ENCODE assay signal across 10 cellular contexts in genomic region chr22:23217171-23218052, GRCh38. TPM values are rescaled to one million over a fixed set of nuclear protein-coding genes. Genes with fewer than 3 reads are reported as not detected.
DNase-seq lines count a peak whose midpoint lies in the region; ATAC-seq and TF ChIP-seq lines count a peak whose summit lies in the region.
"Had no signal": no experiment of that assay in that cellular context is flagged by ENCODE, and none has a peak within 500 bp of the region (broad histone marks: within the 10 kb centered on the region; RNA-seq: fewer than 3 reads in every experiment).

No MANE protein-coding gene starts in this region.

- no peak overlapping the region for H3K4me3 ChIP-seq in HEK293 (ENCODE audit: low read depth, low read length)
- no peak overlapping the region for H3K4me3 ChIP-seq in right atrium auricular region
- H3K4me3 ChIP-seq in smooth muscle cell = no peak overlapping the region

- peaks cover 57% of the 10 kb centered on the region for H3K79me2 ChIP-seq in smooth muscle cell (ENCODE audit: low read depth)

- H3K4me3 Mint-ChIP-seq in activated CD8-positive, alpha-beta T cell treated with anti-CD3 and anti-CD28 coated beads for 36 hours = peak overlapping the region; percentile 66

- H3K36me3 Mint-ChIP-seq in activated CD8-positive, alpha-beta T cell treated with anti-CD3 and anti-CD28 coated beads for 36 hours (ENCODE audit: low read depth) = peaks cover 2% of the 10 kb centered on the region

- H3K9me3 ChIP-seq in HEK293 (ENCODE audit: control insufficient read depth, insufficient read depth, low read depth, low read length) (no peaks in the 10 kb centered on the region), right atrium auricular region (no peaks in the 10 kb centered on the region), smooth muscle cell (replicated peaks; ENCODE audit: low read depth) (no peaks in the 10 kb centered on the region)

- intact Hi-C loops in activated CD8-positive, alpha-beta T cell treated with anti-CD3 and anti-CD28 coated beads for 36 hours (cut with micrococcal nuclease) = loop anchor here (2.0 kb wide), 1 partner anchor 35 kb away; no protein-coding TSS in a partner anchor

- H3F3A ChIP-seq in smooth muscle cell (ENCODE audit: low read depth) = peaks cover 6% of the 10 kb centered on the region

- no peak for ATAC-seq in activated CD8-positive, alpha-beta T cell treated with anti-CD3 and anti-CD28 coated beads for 36 hours

- CTCF ChIA-PET in HEK293 (lab: Yijun Ruan, JAX) = interaction anchor here (0.6 to 2.2 kb wide), 4 partner anchors 20 to 64 kb away, joined by 3 to 7 read pairs (median 4); no protein-coding TSS in a partner anchor
- CTCF ChIA-PET in activated CD8-positive, alpha-beta T cell treated with anti-CD3 and anti-CD28 coated beads for 36 hours (lab: Charles Lee) = no interaction called here

- H4K20me1 ChIP-seq in smooth muscle cell (ENCODE audit: low read depth) = peaks cover 100% of the 10 kb centered on the region

- no peak overlapping the region for H3K27ac ChIP-seq in HEK293 (ENCODE audit: extremely low read depth, low read depth, low read length)
- peak overlapping the region; percentile 3 to 28 for H3K27ac ChIP-seq in right atrium auricular region
- no peak overlapping the region for H3K27ac ChIP-seq in smooth muscle cell (ENCODE audit: low read depth)

- no peaks in the 10 kb centered on the region for H3K27me3 ChIP-seq in right atrium auricular region
- no peaks in the 10 kb centered on the region for H3K27me3 ChIP-seq in smooth muscle cell (ENCODE audit: low read depth)

- TF ChIP-seq CTCF in HEK293 (tag by site-specific recombination; IDR thresholded peaks at IDR 0.05) = no peak
- no peak for TF ChIP-seq CTCF in activated CD8-positive, alpha-beta T cell treated with anti-CD3 and anti-CD28 coated beads for 36 hours (IDR thresholded peaks at IDR 0.05)
- no peak for TF ChIP-seq CTCF in right atrium auricular region (IDR thresholded peaks at IDR 0.05)
- no peak for TF ChIP-seq CTCF in smooth muscle cell (IDR thresholded peaks at IDR 0.05; ENCODE audit: borderline replicate concordance, insufficient read depth, poor library complexity, severe bottlenecking)

- H3K4me1 ChIP-seq in HEK293 (ENCODE audit: control insufficient read depth, insufficient read depth, low read length) (peaks cover 8% of the 10 kb centered on the region), right atrium auricular region (peaks cover 0 to 99% of the 10 kb centered on the region in 2 donors), smooth muscle cell (ENCODE audit: low read depth) (peaks cover 25% of the 10 kb centered on the region)

- DNase-seq in activated CD8-positive, alpha-beta T cell treated with anti-CD3 and anti-CD28 coated beads for 36 hours = no peak
- DNase-seq in right atrium auricular region (ENCODE audit: low spot score) (no peak), smooth muscle cell (lab: John Stamatoyannopoulos, UW; ENCODE audit: unreplicated experiment) (no peak), NOMO-1 treated with DMSO at 0.1 percent for 48 hours (lab: John Stamatoyannopoulos, UW; ENCODE audit: unreplicated experiment) (no peak), A172 (ENCODE audit: low spot score) (no peak), T1000 (lab: John Stamatoyannopoulos, UW) (no peak)
- DNase-seq: cortex of kidney, EL, NCI-H2081 had no signal

- peak overlapping the region; percentile 95 for H3K27ac Mint-ChIP-seq in activated CD8-positive, alpha-beta T cell treated with anti-CD3 and anti-CD28 coated beads for 36 hours

- no peak overlapping the region for H2AFZ ChIP-seq in smooth muscle cell (ENCODE audit: low read depth)

- H3K27me3 Mint-ChIP-seq in activated CD8-positive, alpha-beta T cell treated with anti-CD3 and anti-CD28 coated beads for 36 hours = no peaks in the 10 kb centered on the region

- H3K4me1 Mint-ChIP-seq in activated CD8-positive, alpha-beta T cell treated with anti-CD3 and anti-CD28 coated beads for 36 hours (ENCODE audit: low read depth) = peaks cover 83% of the 10 kb centered on the region

- H3K9ac ChIP-seq in smooth muscle cell (ENCODE audit: low read depth) = no peak overlapping the region

- no peaks in the 10 kb centered on the region for H3K9me3 Mint-ChIP-seq in activated CD8-positive, alpha-beta T cell treated with anti-CD3 and anti-CD28 coated beads for 36 hours

- 87% methylated on average over 16 of the region's 16 CpGs for WGBS in smooth muscle cell (ENCODE audit: low lambda C conversion rate)

- H3K4me2 ChIP-seq in smooth muscle cell = peak overlapping the region; percentile 67

- POLR2A ChIA-PET in HEK293 (lab: Yijun Ruan, JAX) = interaction anchor here (1.6 kb wide), 1 partner anchor 34 kb away, joined by 4 read pairs; no protein-coding TSS in a partner anchor
- POLR2A ChIA-PET in activated CD8-positive, alpha-beta T cell treated with anti-CD3 and anti-CD28 coated beads for 36 hours (lab: Charles Lee) = interaction anchor here (0.9 to 2.2 kb wide), 6 partner anchors 11 to 35 kb away, joined by 3 to 12 read pairs (median 4); no protein-coding TSS in a partner anchor

- H3K36me3 ChIP-seq in HEK293 (ENCODE audit: control insufficient read depth in 2 of 2, insufficient read depth in 1 of 2, low read length in 2 of 2) (no peaks in the 10 kb centered on the region), right atrium auricular region (no peaks in the 10 kb centered on the region), smooth muscle cell (ENCODE audit: low read depth) (no peaks in the 10 kb centered on the region)

TF ChIP-seq in HEK293, 187 proteins besides CTCF, POLR2A, EP300 and RAD21:
- TF ChIP-seq ZNF623 (tag by site-specific recombination; IDR thresholded peaks at IDR 0.05) (no peak), ZSCAN4 (tag by site-specific recombination; IDR thresholded peaks at IDR 0.05) (no peak), ZSCAN30 (tag by site-specific recombination; IDR thresholded peaks at IDR 0.05) (no peak), EGR2 (tag by site-specific recombination; IDR thresholded peaks at IDR 0.05; ENCODE audit: low read depth) (peak; percentile 29; the same call in 1 of the 2 replicates), ZNF514 (tag by site-specific recombination; IDR thresholded peaks at IDR 0.05) (no peak), ZFHX2 (tag by site-specific recombination; conservative IDR thresholded peaks at IDR 0.05) (0 out of 2 replicates have a peak, but pooled peaks have one; percentile 16), ZIC2 (tag by site-specific recombination; IDR thresholded peaks at IDR 0.05) (no peak)
TF ChIP-seq in HEK293: peak in this region for 2.

RNA-seq across cellular contexts. Expression of gene BCR, which starts 37.1 kb away (rescaled TPM):
- total RNA-seq in activated CD8-positive, alpha-beta T cell treated with anti-CD3 and anti-CD28 coated beads for 36 hours = 10 to 100 TPM; 30.4 to 32.0 TPM
- total RNA-seq in right atrium auricular region = 10 to 100 TPM; 27.0 to 41.3 TPM
- 11.1 and 15.4 TPM in 2 replicates for total RNA-seq in smooth muscle cell
- polyA plus RNA-seq in smooth muscle cell = 13.4 and 15.0 TPM in 2 replicates
- 12.1 and 28.1 TPM in 2 replicates for total RNA-seq in A172 (2014; rRNA removed; shearing (Covaris generic))

Comparison
In these comparisons a context has a peak if more than half of its experiments do, and no peak if none do; other contexts are left out.
1. H3K27ac ChIP-seq: peak in right atrium auricular region (2 of 2); none in HEK293 (single experiment) and smooth muscle cell (single experiment).